ENCODE assay signal across 8 cellular contexts in the genomic region with DNA sequence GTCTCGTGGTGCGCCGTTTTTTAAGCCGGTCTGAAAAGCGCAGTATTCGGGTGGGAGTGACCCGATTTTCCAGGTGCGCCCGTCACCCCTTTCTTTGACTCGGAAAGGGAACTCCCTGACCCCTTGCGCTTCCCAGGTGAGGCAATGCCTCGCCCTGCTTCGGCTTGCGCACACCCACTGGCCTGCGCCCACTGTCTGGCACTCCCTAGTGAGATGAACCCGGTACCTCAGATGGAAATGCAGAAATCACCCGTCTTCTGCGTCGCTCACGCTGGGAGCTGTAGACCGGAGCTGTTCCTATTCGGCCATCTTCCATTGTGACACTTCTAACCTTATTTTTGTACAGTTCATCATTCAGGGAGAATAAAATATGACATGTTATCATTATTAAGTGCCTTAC.
A peak's percentile ranks its signal among the peaks of the same experiment; 100 is the strongest.
DNase-seq lines count a peak whose midpoint lies in the region; ATAC-seq and TF ChIP-seq lines count a peak whose summit lies in the region.
"Not testable (repeated sequence)": the region's sequence is repeated elsewhere in the genome, so short reads cannot be mapped to it uniquely, and the experiment has no call there.

No MANE protein-coding gene starts in this region.

- POLR2A ChIA-PET in T-cell (lab: Charles Lee) = not testable (repeated sequence)

- H3K9ac ChIP-seq in HUES6 (ENCODE audit: low read length) = peak overlapping the region; percentile 38
- not testable (repeated sequence) for H3K9ac ChIP-seq in iPS-20b (ENCODE audit: low read depth, low read length)

- not testable (repeated sequence) for H3K27me3 Mint-ChIP-seq in Calu3 (ENCODE audit: unreplicated experiment); T-cell; central memory CD8-positive, alpha-beta T cell; nephron (ENCODE audit: low read depth); progenitor cell of endocrine pancreas

- BruUV-seq in Calu3 (replicated peaks; lab: Mats Ljungman, UMichigan) = not testable (repeated sequence)

- intact Hi-C loops in Calu3 (cut with micrococcal nuclease; ENCODE audit: unreplicated experiment) = not testable (repeated sequence)

- H3K4me1 ChIP-seq in HUES6 (ENCODE audit: control insufficient read depth, insufficient read depth, low read length) (peaks cover 35% of the 10 kb centered on the region), iPS-20b (ENCODE audit: insufficient read depth, low read length) (peaks cover 27% of the 10 kb centered on the region)
- H3K4me1 ChIP-seq in foreskin keratinocyte = not testable (repeated sequence)

- not testable (repeated sequence) for H3K36me3 Mint-ChIP-seq in Calu3 (ENCODE audit: insufficient read depth, unreplicated experiment); T-cell; central memory CD8-positive, alpha-beta T cell (ENCODE audit: insufficient read depth); nephron (ENCODE audit: low read depth); progenitor cell of endocrine pancreas (ENCODE audit: insufficient read depth)

- H3K27me3 ChIP-seq in HUES6 (ENCODE audit: control insufficient read depth, insufficient read depth, low read length); foreskin keratinocyte; iPS-20b (ENCODE audit: insufficient read depth, low read length): not testable (repeated sequence)

- H3K9me3 Mint-ChIP-seq in Calu3 (ENCODE audit: low read depth, unreplicated experiment); T-cell; central memory CD8-positive, alpha-beta T cell; nephron; progenitor cell of endocrine pancreas (ENCODE audit: low read depth): not testable (repeated sequence)

- CTCF ChIA-PET in Calu3 (lab: Charles Lee); T-cell (lab: Charles Lee): not testable (repeated sequence)

- DNase-seq in Calu3; T-cell; central memory CD8-positive, alpha-beta T cell (ENCODE audit: low spot score in 2 of 2); foreskin keratinocyte; progenitor cell of endocrine pancreas (ENCODE audit: low spot score, unreplicated experiment): not testable (repeated sequence)

- not testable (repeated sequence) for ATAC-seq in T-cell (replicated peaks in 1 of 4); central memory CD8-positive, alpha-beta T cell (replicated peaks; ENCODE audit: extremely low read depth, poor library complexity, severe bottlenecking); foreskin keratinocyte

- H3K4me3 Mint-ChIP-seq in Calu3 (ENCODE audit: low read depth, unreplicated experiment) (peak overlapping the region; percentile 51), T-cell (peak overlapping the region; percentile 39 to 69 (median 53)), nephron (peak overlapping the region; percentile 84 to 87 (median 85)), progenitor cell of endocrine pancreas (ENCODE audit: low read depth) (peak overlapping the region; percentile 86)
- H3K4me3 Mint-ChIP-seq in central memory CD8-positive, alpha-beta T cell = peak overlapping the region; percentile 32

- H3K9me3 ChIP-seq in HUES6 (ENCODE audit: control insufficient read depth, insufficient read depth, low read depth, low read length); iPS-20b (ENCODE audit: insufficient read depth, low read depth, low read length): not testable (repeated sequence)

- TF ChIP-seq CTCF in Calu3 (IDR thresholded peaks at IDR 0.05; ENCODE audit: unreplicated experiment); foreskin keratinocyte (conservative IDR thresholded peaks at IDR 0.05); nephron (IDR thresholded peaks at IDR 0.05; ENCODE audit: unreplicated experiment in 3 of 3); progenitor cell of endocrine pancreas (IDR thresholded peaks at IDR 0.05; ENCODE audit: unreplicated experiment): not testable (repeated sequence)

- not testable (repeated sequence) for H3K36me3 ChIP-seq in HUES6 (ENCODE audit: control insufficient read depth, insufficient read depth, low read length); iPS-20b (ENCODE audit: insufficient read depth, low read depth, low read length)

- H3K27ac ChIP-seq in HUES6 (ENCODE audit: low read depth, low read length) = peak overlapping the region; percentile 75; the same call in 1 of the 2 replicates
- peak overlapping the region; percentile 26 for H3K27ac ChIP-seq in foreskin keratinocyte
- H3K27ac ChIP-seq in iPS-20b (ENCODE audit: low read length) = not testable (repeated sequence)

- not testable (repeated sequence) for H3K27ac Mint-ChIP-seq in Calu3 (ENCODE audit: unreplicated experiment); central memory CD8-positive, alpha-beta T cell (ENCODE audit: low read depth)
- H3K27ac Mint-ChIP-seq in T-cell = peak overlapping the region in 1 of 2 donors; percentile 45
- H3K27ac Mint-ChIP-seq in nephron = peak overlapping the region; percentile 53 to 86 (median 80)
- peak overlapping the region; percentile 97 for H3K27ac Mint-ChIP-seq in progenitor cell of endocrine pancreas

- H3K4me3 ChIP-seq in HUES6 (ENCODE audit: low read depth, low read length) = peak overlapping the region; percentile 67
- peak overlapping the region; percentile 55; the same call in 1 of the 2 replicates for H3K4me3 ChIP-seq in iPS-20b (ENCODE audit: low read length)

- H3K4me1 Mint-ChIP-seq in Calu3 (ENCODE audit: low read depth, unreplicated experiment); T-cell; central memory CD8-positive, alpha-beta T cell; nephron; progenitor cell of endocrine pancreas (ENCODE audit: low read depth): not testable (repeated sequence)

Comparison
In these comparisons a context has a peak if more than half of its experiments do, and no peak if none do; other contexts are left out.
1. H3K4me3 Mint-ChIP-seq: peak in every context shown above with its lines; median percentile 86 in progenitor cell of endocrine pancreas; 85 in nephron; 53 in T-cell; 51 in Calu3; 32 in central memory CD8-positive, alpha-beta T cell.